Comparison of ENCODE assay signal across 8 cellular contexts in the genomic region with DNA sequence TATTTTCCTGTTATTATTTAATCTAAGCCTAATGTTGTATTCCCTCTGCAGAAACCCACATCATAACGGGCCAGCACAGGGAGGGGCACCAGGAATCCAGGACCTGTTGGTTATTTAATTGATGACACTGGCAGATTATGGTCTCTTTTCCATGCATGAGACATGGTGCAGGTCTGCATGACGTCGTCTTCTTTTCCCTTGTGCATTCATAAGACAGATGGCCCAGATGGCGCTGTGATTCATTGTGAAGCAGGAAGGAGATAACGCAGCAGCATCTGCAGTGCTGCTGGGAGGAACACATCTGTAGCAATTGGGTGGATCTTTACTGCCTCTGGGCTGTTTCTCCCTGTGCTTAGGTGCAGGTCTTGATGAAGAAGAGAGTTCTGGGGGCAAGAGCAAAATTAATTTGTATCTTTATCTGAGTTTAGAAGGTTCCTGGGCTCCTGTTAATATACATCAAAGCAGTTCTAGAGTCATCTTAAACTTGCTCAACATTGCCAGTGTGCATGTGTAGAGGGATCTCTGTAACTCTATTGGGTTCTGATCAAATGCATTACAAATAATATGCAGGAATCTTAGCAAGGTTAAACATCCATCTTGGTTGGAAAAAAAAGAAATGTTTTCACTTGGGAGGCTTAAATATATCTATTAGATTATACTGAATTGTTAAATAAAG.
A peak's percentile ranks its signal among the peaks of the same experiment; 100 is the strongest.
DNase-seq lines count a peak whose midpoint lies in the region; ATAC-seq and TF ChIP-seq lines count a peak whose summit lies in the region.

No MANE protein-coding gene starts in this region.

- no peaks in the 10 kb centered on the region for H3K27me3 ChIP-seq in effector memory CD4-positive, alpha-beta T cell (replicated peaks; ENCODE audit: control insufficient read depth, insufficient read depth, low read length, poor library complexity, severe bottlenecking)

- H3K4me1 ChIP-seq in effector memory CD4-positive, alpha-beta T cell (ENCODE audit: control insufficient read depth, insufficient read depth, low read length, poor library complexity, severe bottlenecking), result no peaks in the 10 kb centered on the region

- no peaks in the 10 kb centered on the region for H3K9me3 ChIP-seq in effector memory CD4-positive, alpha-beta T cell (ENCODE audit: control insufficient read depth, low read length)

- no peaks in the 10 kb centered on the region for H3K36me3 Mint-ChIP-seq in mesothelial cell of epicardium
- no peaks in the 10 kb centered on the region for H3K36me3 Mint-ChIP-seq in type B pancreatic cell

- H3K36me3 ChIP-seq in effector memory CD4-positive, alpha-beta T cell (ENCODE audit: control insufficient read depth, insufficient read depth, low read length), result no peaks in the 10 kb centered on the region

- DNase-seq in GM04504 (ENCODE audit: low read depth) (peak; percentile 74), SHP77 (lab: John Stamatoyannopoulos, UW) (peak; percentile 69 to 85), mesothelial cell of epicardium (ENCODE audit: low spot score in 2 of 2, unreplicated experiment in 2 of 2) (no peak), type B pancreatic cell (ENCODE audit: extremely low spot score, unreplicated experiment) (no peak)
- DNase-seq in effector memory CD4-positive, alpha-beta T cell, result no peak

- H3K9me3 Mint-ChIP-seq in mesothelial cell of epicardium (no peaks in the 10 kb centered on the region), type B pancreatic cell (no peaks in the 10 kb centered on the region)

- peaks cover 20% of the 10 kb centered on the region for H3K4me1 Mint-ChIP-seq in mesothelial cell of epicardium
- no peaks in the 10 kb centered on the region for H3K4me1 Mint-ChIP-seq in type B pancreatic cell (ENCODE audit: unreplicated experiment)

- peak overlapping the region; percentile 44 for H3K27ac Mint-ChIP-seq in mesothelial cell of epicardium
- no peak overlapping the region for H3K27ac Mint-ChIP-seq in type B pancreatic cell

- ATAC-seq in HG02571 (IDR thresholded peaks at IDR 0.05; ENCODE audit: unreplicated experiment) (peak; percentile 85), HG03460 (IDR thresholded peaks at IDR 0.05; ENCODE audit: unreplicated experiment) (no peak), HG02759 (IDR thresholded peaks at IDR 0.05; ENCODE audit: unreplicated experiment) (no peak)

- H3K27me3 Mint-ChIP-seq in mesothelial cell of epicardium (ENCODE audit: low read depth) (no peaks in the 10 kb centered on the region), type B pancreatic cell (no peaks in the 10 kb centered on the region)

- no peak for TF ChIP-seq CTCF in mesothelial cell of epicardium (IDR thresholded peaks at IDR 0.05; ENCODE audit: unreplicated experiment)
- TF ChIP-seq CTCF in type B pancreatic cell (conservative IDR thresholded peaks at IDR 0.05), result no peak

- H3K4me3 Mint-ChIP-seq in mesothelial cell of epicardium (no peak overlapping the region), type B pancreatic cell (no peak overlapping the region)

- no peak overlapping the region for H3K4me3 ChIP-seq in effector memory CD4-positive, alpha-beta T cell (ENCODE audit: insufficient read depth, low read depth, low read length, poor library complexity, severe bottlenecking)

- H3K27ac ChIP-seq in effector memory CD4-positive, alpha-beta T cell (ENCODE audit: insufficient read depth, low read length, poor library complexity, severe bottlenecking), result no peak overlapping the region

Comparison
In these comparisons a context has a peak if more than half of its experiments do, and no peak if none do; other contexts are left out.
1. DNase-seq: peak in GM04504 (single experiment) and SHP77 (2 of 2); none in mesothelial cell of epicardium (0 of 2), effector memory CD4-positive, alpha-beta T cell (0 of 3) and type B pancreatic cell (single experiment).